In the genomic region with DNA sequence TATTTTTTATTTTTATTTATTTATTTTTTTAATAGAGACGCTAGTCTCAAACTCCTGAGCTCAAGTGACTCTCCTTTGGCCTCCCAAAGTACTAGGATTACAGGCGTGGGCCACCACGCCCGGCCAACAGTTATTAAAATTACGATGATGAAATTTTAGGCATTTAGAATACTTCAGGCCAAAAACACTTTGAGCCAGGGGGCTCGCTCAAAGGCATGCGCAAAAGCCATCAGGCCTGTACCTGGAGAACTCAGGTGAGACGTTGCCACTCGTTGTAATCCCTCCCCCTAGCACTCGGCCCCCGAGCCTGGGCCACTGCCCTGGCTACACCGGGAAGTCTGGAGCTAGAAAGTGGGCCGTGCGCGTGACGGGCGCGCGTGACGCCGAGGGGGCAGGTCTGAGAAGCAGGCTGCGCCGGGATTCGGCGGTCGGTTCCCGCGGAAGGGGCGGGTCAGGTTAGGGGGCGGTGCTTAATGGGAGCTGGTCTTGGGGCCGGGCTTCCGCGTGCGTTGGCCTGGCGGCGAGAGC, we compare ENCODE assay signal across 1 cellular context.
TF ChIP-seq lines count a peak whose summit lies in the region.

No MANE protein-coding gene starts in this region.

TF ChIP-seq in K562, 482 proteins besides CTCF, POLR2A, EP300 and RAD21 (continued from another document and continues in another):
- TF ChIP-seq, protein P1, sequence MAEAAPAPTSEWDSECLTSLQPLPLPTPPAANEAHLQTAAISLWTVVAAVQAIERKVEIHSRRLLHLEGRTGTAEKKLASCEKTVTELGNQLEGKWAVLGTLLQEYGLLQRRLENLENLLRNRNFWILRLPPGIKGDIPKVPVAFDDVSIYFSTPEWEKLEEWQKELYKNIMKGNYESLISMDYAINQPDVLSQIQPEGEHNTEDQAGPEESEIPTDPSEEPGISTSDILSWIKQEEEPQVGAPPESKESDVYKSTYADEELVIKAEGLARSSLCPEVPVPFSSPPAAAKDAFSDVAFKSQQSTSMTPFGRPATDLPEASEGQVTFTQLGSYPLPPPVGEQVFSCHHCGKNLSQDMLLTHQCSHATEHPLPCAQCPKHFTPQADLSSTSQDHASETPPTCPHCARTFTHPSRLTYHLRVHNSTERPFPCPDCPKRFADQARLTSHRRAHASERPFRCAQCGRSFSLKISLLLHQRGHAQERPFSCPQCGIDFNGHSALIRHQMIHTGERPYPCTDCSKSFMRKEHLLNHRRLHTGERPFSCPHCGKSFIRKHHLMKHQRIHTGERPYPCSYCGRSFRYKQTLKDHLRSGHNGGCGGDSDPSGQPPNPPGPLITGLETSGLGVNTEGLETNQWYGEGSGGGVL (CRISPR knock-in tag; IDR thresholded peaks at IDR 0.05), result no peak
- TF ChIP-seq KLF16 (IDR thresholded peaks at IDR 0.05), result no peak
- 0 out of 2 replicates have a peak, but pooled peaks have one; percentile 31 for TF ChIP-seq ZBTB12 (CRISPR knock-in tag; IDR thresholded peaks at IDR 0.05)
- TF ChIP-seq RBM15 (IDR thresholded peaks at IDR 0.05; ENCODE audit: insufficient read depth, low read length), result no peak
- peak in 1 of 2 experiments; percentile 75; a peak in 2 of 4 replicates for TF ChIP-seq HDAC1 (IDR thresholded peaks at IDR 0.05)
- no peak for TF ChIP-seq ZNF212 (CRISPR knock-in tag; IDR thresholded peaks at IDR 0.05)
- TF ChIP-seq RCOR1 (IDR thresholded peaks at IDR 0.05; ENCODE audit: borderline replicate concordance in 1 of 2, low read depth in 2 of 2, low read length in 2 of 2), result peak in 1 of 2 experiments; percentile 38; a peak in 1 of 4 replicates
- TF ChIP-seq, protein P2, sequence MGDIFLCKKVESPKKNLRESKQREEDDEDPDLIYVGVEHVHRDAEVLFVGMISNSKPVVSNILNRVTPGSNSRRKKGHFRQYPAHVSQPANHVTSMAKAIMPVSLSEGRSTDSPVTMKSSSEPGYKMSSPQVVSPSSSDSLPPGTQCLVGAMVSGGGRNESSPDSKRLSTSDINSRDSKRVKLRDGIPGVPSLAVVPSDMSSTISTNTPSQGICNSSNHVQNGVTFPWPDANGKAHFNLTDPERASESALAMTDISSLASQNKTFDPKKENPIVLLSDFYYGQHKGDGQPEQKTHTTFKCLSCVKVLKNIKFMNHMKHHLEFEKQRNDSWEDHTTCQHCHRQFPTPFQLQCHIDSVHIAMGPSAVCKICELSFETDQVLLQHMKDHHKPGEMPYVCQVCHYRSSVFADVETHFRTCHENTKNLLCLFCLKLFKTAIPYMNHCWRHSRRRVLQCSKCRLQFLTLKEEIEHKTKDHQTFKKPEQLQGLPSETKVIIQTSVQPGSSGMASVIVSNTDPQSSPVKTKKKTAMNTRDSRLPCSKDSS (IDR thresholded peaks at IDR 0.05; ENCODE audit: low read depth, partially characterized antibody), result no peak
- TF ChIP-seq IRF2 (CRISPR knock-in tag; IDR thresholded peaks at IDR 0.05), result no peak
- TF ChIP-seq IRF9 (tag; IDR thresholded peaks at IDR 0.05), result no peak
- no peak for TF ChIP-seq KAT2B (IDR thresholded peaks at IDR 0.05; ENCODE audit: low read depth, low read length)
- TF ChIP-seq KDM4B (IDR thresholded peaks at IDR 0.05; ENCODE audit: borderline replicate concordance in 2 of 2, low read depth in 1 of 2), result peak in 1 of 2 experiments; percentile 50; a peak in 1 of 4 replicates
- no peak for TF ChIP-seq NR3C1 (CRISPR knock-in tag; IDR thresholded peaks at IDR 0.05)
- TF ChIP-seq ZNF3 (CRISPR knock-in tag; IDR thresholded peaks at IDR 0.05), result no peak
- TF ChIP-seq ZNF76 (CRISPR knock-in tag; IDR thresholded peaks at IDR 0.05; ENCODE audit: borderline replicate concordance), result 0 out of 2 replicates have a peak, but pooled peaks have one; percentile 40
- TF ChIP-seq GABPB2 (CRISPR knock-in tag; conservative IDR thresholded peaks at IDR 0.05), result no peak
- TF ChIP-seq TCF7L2 (IDR thresholded peaks at IDR 0.05; ENCODE audit: low read depth, low read length), result no peak
- TF ChIP-seq ZBTB43 (CRISPR knock-in tag; IDR thresholded peaks at IDR 0.05), result no peak
- TF ChIP-seq DLX4 (CRISPR knock-in tag; IDR thresholded peaks at IDR 0.05), result no peak
- TF ChIP-seq MYC (IDR thresholded peaks at IDR 0.05; ENCODE audit: low read depth, low read length), result peak; percentile 81
- no peak for TF ChIP-seq MYC (CRISPR knock-in tag; IDR thresholded peaks at IDR 0.05; ENCODE audit: borderline replicate concordance, low read depth)
- TF ChIP-seq MCM2 (IDR thresholded peaks at IDR 0.05; ENCODE audit: low read depth), result no peak
- TF ChIP-seq ZNF79 (CRISPR knock-in tag; IDR thresholded peaks at IDR 0.05; ENCODE audit: low read depth), result 0 out of 2 replicates have a peak, but pooled peaks have one; percentile 7
- no peak for TF ChIP-seq PYGO2 (tag; IDR thresholded peaks at IDR 0.05)
- no peak for TF ChIP-seq ZNF699 (CRISPR knock-in tag; IDR thresholded peaks at IDR 0.05; ENCODE audit: insufficient replicate concordance)
- TF ChIP-seq, protein P3, sequence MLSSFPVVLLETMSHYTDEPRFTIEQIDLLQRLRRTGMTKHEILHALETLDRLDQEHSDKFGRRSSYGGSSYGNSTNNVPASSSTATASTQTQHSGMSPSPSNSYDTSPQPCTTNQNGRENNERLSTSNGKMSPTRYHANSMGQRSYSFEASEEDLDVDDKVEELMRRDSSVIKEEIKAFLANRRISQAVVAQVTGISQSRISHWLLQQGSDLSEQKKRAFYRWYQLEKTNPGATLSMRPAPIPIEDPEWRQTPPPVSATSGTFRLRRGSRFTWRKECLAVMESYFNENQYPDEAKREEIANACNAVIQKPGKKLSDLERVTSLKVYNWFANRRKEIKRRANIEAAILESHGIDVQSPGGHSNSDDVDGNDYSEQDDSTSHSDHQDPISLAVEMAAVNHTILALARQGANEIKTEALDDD (IDR thresholded peaks at IDR 0.05), result no peak
- peak; percentile 87 for TF ChIP-seq L3MBTL2 (IDR thresholded peaks at IDR 0.05)
- no peak for TF ChIP-seq ZNF551 (CRISPR knock-in tag; IDR thresholded peaks at IDR 0.05)
- no peak for TF ChIP-seq NCOA2 (IDR thresholded peaks at IDR 0.05; ENCODE audit: partially characterized antibody in 2 of 2)
- no peak for TF ChIP-seq ZFP91 (CRISPR knock-in tag; IDR thresholded peaks at IDR 0.05)
- no peak for TF ChIP-seq ZNF384 (IDR thresholded peaks at IDR 0.05; ENCODE audit: low read depth, low read length)
- no peak for TF ChIP-seq PHB2 (IDR thresholded peaks at IDR 0.05; ENCODE audit: low read depth)
- no peak for TF ChIP-seq PHTF2 (CRISPR knock-in tag; IDR thresholded peaks at IDR 0.05)
- TF ChIP-seq BMI1 (IDR thresholded peaks at IDR 0.05; ENCODE audit: low read length), result no peak
- TF ChIP-seq ESRRA (IDR thresholded peaks at IDR 0.05; ENCODE audit: borderline replicate concordance, low read depth), result no peak; the same call in 1 of the 2 replicates
- no peak for TF ChIP-seq ZC3H11A (IDR thresholded peaks at IDR 0.05; ENCODE audit: low read depth, low read length)
- peak; percentile 60 for TF ChIP-seq PHF20 (IDR thresholded peaks at IDR 0.05; ENCODE audit: partially characterized antibody)
- TF ChIP-seq XRCC4 (IDR thresholded peaks at IDR 0.05; ENCODE audit: extremely low read depth, insufficient read depth, insufficient read length), result no peak
- TF ChIP-seq, protein P4, sequence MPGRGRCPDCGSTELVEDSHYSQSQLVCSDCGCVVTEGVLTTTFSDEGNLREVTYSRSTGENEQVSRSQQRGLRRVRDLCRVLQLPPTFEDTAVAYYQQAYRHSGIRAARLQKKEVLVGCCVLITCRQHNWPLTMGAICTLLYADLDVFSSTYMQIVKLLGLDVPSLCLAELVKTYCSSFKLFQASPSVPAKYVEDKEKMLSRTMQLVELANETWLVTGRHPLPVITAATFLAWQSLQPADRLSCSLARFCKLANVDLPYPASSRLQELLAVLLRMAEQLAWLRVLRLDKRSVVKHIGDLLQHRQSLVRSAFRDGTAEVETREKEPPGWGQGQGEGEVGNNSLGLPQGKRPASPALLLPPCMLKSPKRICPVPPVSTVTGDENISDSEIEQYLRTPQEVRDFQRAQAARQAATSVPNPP (IDR thresholded peaks at IDR 0.05; ENCODE audit: borderline replicate concordance, insufficient read depth, insufficient read length), result no peak
- no peak for TF ChIP-seq RBM17 (IDR thresholded peaks at IDR 0.05; ENCODE audit: borderline replicate concordance, low read depth, low read length)
- TF ChIP-seq ZNF23 (CRISPR knock-in tag; IDR thresholded peaks at IDR 0.05), result no peak
- no peak for TF ChIP-seq DIDO1 (tag; IDR thresholded peaks at IDR 0.05; ENCODE audit: low read depth)
- peak; percentile 95 for TF ChIP-seq SUPT5H (IDR thresholded peaks at IDR 0.05)
- no peak for TF ChIP-seq ZNF77 (CRISPR knock-in tag; IDR thresholded peaks at IDR 0.05)
- TF ChIP-seq ZNF124 (CRISPR knock-in tag; IDR thresholded peaks at IDR 0.05), result no peak
- no peak for TF ChIP-seq ZNF347 (CRISPR knock-in tag; IDR thresholded peaks at IDR 0.05; ENCODE audit: low read depth)
- TF ChIP-seq, protein P5, sequence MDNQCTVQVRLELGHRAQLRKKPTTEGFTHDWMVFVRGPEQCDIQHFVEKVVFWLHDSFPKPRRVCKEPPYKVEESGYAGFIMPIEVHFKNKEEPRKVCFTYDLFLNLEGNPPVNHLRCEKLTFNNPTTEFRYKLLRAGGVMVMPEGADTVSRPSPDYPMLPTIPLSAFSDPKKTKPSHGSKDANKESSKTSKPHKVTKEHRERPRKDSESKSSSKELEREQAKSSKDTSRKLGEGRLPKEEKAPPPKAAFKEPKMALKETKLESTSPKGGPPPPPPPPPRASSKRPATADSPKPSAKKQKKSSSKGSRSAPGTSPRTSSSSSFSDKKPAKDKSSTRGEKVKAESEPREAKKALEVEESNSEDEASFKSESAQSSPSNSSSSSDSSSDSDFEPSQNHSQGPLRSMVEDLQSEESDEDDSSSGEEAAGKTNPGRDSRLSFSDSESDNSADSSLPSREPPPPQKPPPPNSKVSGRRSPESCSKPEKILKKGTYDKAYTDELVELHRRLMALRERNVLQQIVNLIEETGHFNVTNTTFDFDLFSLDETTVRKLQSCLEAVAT (IDR thresholded peaks at IDR 0.05), result no peak
- TF ChIP-seq CBFB (CRISPR knock-in tag; IDR thresholded peaks at IDR 0.05), result no peak
- TF ChIP-seq CAMTA2 (CRISPR knock-in tag; conservative IDR thresholded peaks at IDR 0.05), result no peak
- TF ChIP-seq EZH2 (IDR thresholded peaks at IDR 0.05; ENCODE audit: borderline replicate concordance, low read depth, low read length), result no peak
- 0 out of 2 replicates have a peak, but pooled peaks have one; percentile 70 for TF ChIP-seq ELF2 (CRISPR knock-in tag; IDR thresholded peaks at IDR 0.05)
- no peak for TF ChIP-seq ZFPM2 (CRISPR knock-in tag; IDR thresholded peaks at IDR 0.05)
- no peak for TF ChIP-seq BACH1 (tag; IDR thresholded peaks at IDR 0.05)
